11 cellular contexts compared by ENCODE assay signal in the genomic region with DNA sequence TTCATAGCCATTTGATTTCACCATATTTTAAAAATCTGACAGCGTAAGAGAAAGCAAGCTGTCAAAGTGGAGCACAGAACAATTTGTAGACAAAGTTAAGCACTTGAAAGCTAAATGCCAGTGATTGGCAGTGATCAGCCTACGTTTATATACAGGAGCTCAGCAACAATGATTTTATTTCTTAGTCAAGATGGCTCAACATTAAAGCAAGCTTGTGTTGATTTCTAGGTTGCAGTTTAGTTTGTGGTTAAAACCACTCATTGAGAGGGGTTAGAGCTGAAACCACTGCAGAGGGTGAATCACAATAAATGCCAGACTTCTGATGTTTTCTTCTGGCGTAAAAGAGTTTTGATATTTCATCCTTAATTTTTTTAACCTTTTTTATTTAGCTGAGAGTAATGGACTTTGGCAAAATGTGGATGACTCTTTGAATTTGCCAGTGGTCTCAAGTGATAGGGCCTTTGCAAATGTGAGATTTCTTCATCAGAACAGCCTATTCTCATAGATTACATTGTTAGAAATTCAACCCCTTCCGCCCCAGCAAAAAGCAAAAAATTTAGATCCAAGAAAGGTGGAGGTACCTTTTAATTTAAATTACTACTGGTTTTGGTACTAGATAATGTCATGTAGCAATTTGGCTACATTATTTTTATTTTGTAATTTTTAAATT.
DNase-seq lines count a peak whose midpoint lies in the region; ATAC-seq and TF ChIP-seq lines count a peak whose summit lies in the region.
"Had no signal": no experiment of that assay in that cellular context is flagged by ENCODE, and none has a peak within 500 bp of the region (broad histone marks: within the 10 kb centered on the region; RNA-seq: fewer than 3 reads in every experiment).

No MANE protein-coding gene starts in this region.

- H3K27ac ChIP-seq in left lung = no peak overlapping the region
- H3K27ac ChIP-seq: upper lobe of left lung had no signal

- H3K4me1 ChIP-seq in left lung (peaks cover 0 to 6% of the 10 kb centered on the region in 2 donors), Caco-2 (no peaks in the 10 kb centered on the region)
- H3K4me1 ChIP-seq: upper lobe of left lung had no signal

- intact Hi-C loops in activated T-helper 2 cell treated with anti-CD3 and anti-CD28 coated beads, Interferon-gamma antibody, Interleukin-2, Interleukin-4, amounts not matched to agents 10 μg/mL and 5 μg/mL and 100 μg/mL, durations not matched to agents 14 hours and 24 hours and 36 hours (cut with micrococcal nuclease) = loop anchor here (1.0 to 10.0 kb wide), 4 partner anchors 8 to 378 kb away; a partner anchor contains a TSS
- intact Hi-C loops in left lung (cut with DNase I) = no loop called here
- intact Hi-C loops in Caco-2 (cut with micrococcal nuclease; ENCODE audit: unreplicated experiment) = no loop called here

- DNase-seq in GM03348 (ENCODE audit: low spot score) (peak; percentile 78), HFF-Myc (ENCODE audit: extremely low read depth, low read depth) (peak; percentile 25), left lung (no peak), Caco-2 (no peak), NCI-H1436 treated with DMSO at 0.1 percent for 48 hours (lab: John Stamatoyannopoulos, UW) (no peak)
- no peak for DNase-seq in activated T-helper 2 cell treated with anti-CD3 and anti-CD28 coated beads, Interferon-gamma antibody, Interleukin-2, Interleukin-4, amounts not matched to agents 10 μg/mL and 5 μg/mL and 100 μg/mL, durations not matched to agents 14 hours and 24 hours and 36 hours (ENCODE audit: low spot score)
- no peak for DNase-seq in activated effector memory CD4-positive, alpha-beta T cell treated with anti-CD3 and anti-CD28 coated beads, Interleukin-2, amount 50 U/mL, for 16 hours
- DNase-seq: amygdala, upper lobe of left lung had no signal

- no peak overlapping the region for H3K4me3 ChIP-seq in HFF-Myc (replicated peaks; ENCODE audit: low read depth, low read length)
- H3K4me3 ChIP-seq in left lung = no peak overlapping the region
- no peak overlapping the region for H3K4me3 ChIP-seq in Caco-2 (ENCODE audit: low read depth, low read length)
- H3K4me3 ChIP-seq: upper lobe of left lung had no signal

- no peak for TF ChIP-seq CTCF in HFF-Myc (IDR thresholded peaks at IDR 0.05; ENCODE audit: low read depth, low read length, missing control alignments)
- no peak for TF ChIP-seq CTCF in left lung (IDR thresholded peaks at IDR 0.05)
- no peak for TF ChIP-seq CTCF in Caco-2 (IDR thresholded peaks at IDR 0.05; ENCODE audit: insufficient read depth in 1 of 2, low read depth in 1 of 2, low read length in 1 of 2, severe bottlenecking in 1 of 2, unreplicated experiment in 1 of 2)

- no peaks in the 10 kb centered on the region for H3K36me3 ChIP-seq in left lung
- no peaks in the 10 kb centered on the region for H3K36me3 ChIP-seq in Caco-2 (ENCODE audit: control insufficient read depth, insufficient read depth, low read length)
- H3K36me3 ChIP-seq: upper lobe of left lung had no signal

- H3K36me3 Mint-ChIP-seq in activated T-helper 2 cell treated with anti-CD3 and anti-CD28 coated beads, Interferon-gamma antibody, Interleukin-2, Interleukin-4, amounts not matched to agents 10 μg/mL and 5 μg/mL and 100 μg/mL, durations not matched to agents 14 hours and 24 hours and 36 hours (ENCODE audit: low read depth) = peaks cover 48% of the 10 kb centered on the region
- peaks cover 4% of the 10 kb centered on the region for H3K36me3 Mint-ChIP-seq in Caco-2 (ENCODE audit: insufficient read depth, unreplicated experiment)

- no TSS peak for BruUV-seq in Caco-2 (replicated peaks; lab: Mats Ljungman, UMichigan)

- POLR2A ChIA-PET in Caco-2 (lab: Charles Lee) = no interaction called here

- H3K27me3 ChIP-seq in left lung (no peaks in the 10 kb centered on the region), Caco-2 (replicated peaks; ENCODE audit: control insufficient read depth, insufficient read depth, low read length) (no peaks in the 10 kb centered on the region)
- H3K27me3 ChIP-seq: upper lobe of left lung had no signal

- no peak overlapping the region for H3K27ac Mint-ChIP-seq in activated T-helper 2 cell treated with anti-CD3 and anti-CD28 coated beads, Interferon-gamma antibody, Interleukin-2, Interleukin-4, amounts not matched to agents 10 μg/mL and 5 μg/mL and 100 μg/mL, durations not matched to agents 14 hours and 24 hours and 36 hours
- H3K27ac Mint-ChIP-seq in Caco-2 (ENCODE audit: unreplicated experiment) = no peak overlapping the region

- H3K9me3 Mint-ChIP-seq in activated T-helper 2 cell treated with anti-CD3 and anti-CD28 coated beads, Interferon-gamma antibody, Interleukin-2, Interleukin-4, amounts not matched to agents 10 μg/mL and 5 μg/mL and 100 μg/mL, durations not matched to agents 14 hours and 24 hours and 36 hours = no peaks in the 10 kb centered on the region
- H3K9me3 Mint-ChIP-seq in Caco-2 (ENCODE audit: unreplicated experiment) = no peaks in the 10 kb centered on the region

- H3K9me3 ChIP-seq in left lung (no peaks in the 10 kb centered on the region), Caco-2 (no peaks in the 10 kb centered on the region)
- H3K9me3 ChIP-seq: upper lobe of left lung had no signal

- peaks cover 21% of the 10 kb centered on the region for H3K27me3 Mint-ChIP-seq in activated T-helper 2 cell treated with anti-CD3 and anti-CD28 coated beads, Interferon-gamma antibody, Interleukin-2, Interleukin-4, amounts not matched to agents 10 μg/mL and 5 μg/mL and 100 μg/mL, durations not matched to agents 14 hours and 24 hours and 36 hours (ENCODE audit: low read depth)
- no peaks in the 10 kb centered on the region for H3K27me3 Mint-ChIP-seq in Caco-2 (ENCODE audit: insufficient read depth, unreplicated experiment)

- peak; percentile 42 for ATAC-seq in left lung
- ATAC-seq in GM19328 (IDR thresholded peaks at IDR 0.05; ENCODE audit: unreplicated experiment) = no peak

- H3K4me3 Mint-ChIP-seq in activated T-helper 2 cell treated with anti-CD3 and anti-CD28 coated beads, Interferon-gamma antibody, Interleukin-2, Interleukin-4, amounts not matched to agents 10 μg/mL and 5 μg/mL and 100 μg/mL, durations not matched to agents 14 hours and 24 hours and 36 hours (ENCODE audit: low read depth) = peak overlapping the region; percentile 39
- H3K4me3 Mint-ChIP-seq in Caco-2 (ENCODE audit: unreplicated experiment) = no peak overlapping the region
- H3K4me3 Mint-ChIP-seq: neural crest cell had no signal

- CTCF ChIA-PET in Caco-2 (lab: Charles Lee) = no interaction called here

- H3K4me1 Mint-ChIP-seq in activated T-helper 2 cell treated with anti-CD3 and anti-CD28 coated beads, Interferon-gamma antibody, Interleukin-2, Interleukin-4, amounts not matched to agents 10 μg/mL and 5 μg/mL and 100 μg/mL, durations not matched to agents 14 hours and 24 hours and 36 hours (ENCODE audit: low read depth) = peaks cover 32% of the 10 kb centered on the region
- H3K4me1 Mint-ChIP-seq in Caco-2 (ENCODE audit: low read depth, unreplicated experiment) = no peaks in the 10 kb centered on the region

Comparison
In these comparisons a context has a peak if more than half of its experiments do, and no peak if none do; other contexts are left out.
1. DNase-seq: peak in GM03348 (single experiment) and HFF-Myc (single experiment); none in activated T-helper 2 cell treated with anti-CD3 and anti-CD28 coated beads, Interferon-gamma antibody, Interleukin-2, Interleukin-4, amounts not matched to agents 10 μg/mL and 5 μg/mL and 100 μg/mL, durations not matched to agents 14 hours and 24 hours and 36 hours (single experiment), left lung (0 of 2), activated effector memory CD4-positive, alpha-beta T cell treated with anti-CD3 and anti-CD28 coated beads, Interleukin-2, amount 50 U/mL, for 16 hours (single experiment), Caco-2 (0 of 2) and NCI-H1436 treated with DMSO at 0.1 percent for 48 hours (single experiment).